In genomic region chr12:18502422-18502821, GRCh38 we compare ENCODE assay signal across 33 cellular contexts.
DNase-seq lines count a peak whose midpoint lies in the region; ATAC-seq, FAIRE-seq and TF ChIP-seq lines count a peak whose summit lies in the region.
"Had no signal": no experiment of that assay in that cellular context is flagged by ENCODE, and none has a peak within 500 bp of the region (broad histone marks: within the 10 kb centered on the region; RNA-seq: fewer than 3 reads in every experiment).

No MANE protein-coding gene starts in this region.

- POLR2A ChIA-PET in HepG2 (lab: Yijun Ruan, JAX) = no interaction called here
- POLR2A ChIA-PET in PC-9 (lab: Charles Lee; ENCODE audit: unreplicated experiment) = no interaction called here

- no peak overlapping the region for H2AK5ac ChIP-seq in trophoblast cell (ENCODE audit: low read length)

- no peak overlapping the region for H3K18ac ChIP-seq in trophoblast cell (ENCODE audit: low read length)

- H3K23ac ChIP-seq in trophoblast cell (ENCODE audit: low read length) = no peak overlapping the region

- H2BK5ac ChIP-seq in trophoblast cell (ENCODE audit: low read depth, low read length, poor library complexity) = no peak overlapping the region

- CTCF ChIA-PET in HepG2 (lab: Yijun Ruan, JAX; ENCODE audit: low intra/inter-chr PET ratio, low total read pairs) = no interaction called here
- CTCF ChIA-PET in PC-9 (lab: Charles Lee) = no interaction called here

- ATAC-seq in HepG2 (peak; percentile 44; the same call in 2 of the 3 replicates), right lobe of liver (no peak)
- ATAC-seq: activated CD8-positive, alpha-beta memory T cell treated with anti-CD3 and anti-CD28 coated beads, Interleukin-2, amount 10 ng/mL, durations not matched to agents 7 days and 5 days; activated T-cell treated with anti-CD3 and anti-CD28 coated beads, Interleukin-2, amount 50 U/mL, for 72 hours; left lung; natural killer cell; SK-N-SH treated with all-trans-retinoic acid at 6 μM for 48 hours; stimulated activated memory B cell treated with anti-CD40 and anti-IgM and Interleukin-4, amounts not matched to agents 10 μg/mL and 1 μg/mL and 100 μg/mL, for 72 hours had no signal

- TF ChIP-seq CTCF in HepG2 (CRISPR knock-in tag; IDR thresholded peaks at IDR 0.05) (no peak), right lobe of liver (IDR thresholded peaks at IDR 0.05) (no peak), GM20000 (IDR thresholded peaks at IDR 0.05; ENCODE audit: extremely low read depth, missing control alignments) (no peak), PC-9 (conservative IDR thresholded peaks at IDR 0.05) (no peak)

- H2AFZ ChIP-seq in HepG2 (ENCODE audit: low read length) = no peak overlapping the region
- H2AFZ ChIP-seq in trophoblast cell (ENCODE audit: insufficient read depth, low read length, poor library complexity) = no peak overlapping the region
- H2AFZ ChIP-seq in PC-9 = no peak overlapping the region

- H4K8ac ChIP-seq in trophoblast cell (ENCODE audit: low read depth, low read length) = no peak overlapping the region

- TF ChIP-seq POLR2A in HepG2 (IDR thresholded peaks at IDR 0.05; ENCODE audit: insufficient read depth in 1 of 2, low read depth in 2 of 2, low read length in 2 of 2) (no peak), right lobe of liver (IDR thresholded peaks at IDR 0.05) (no peak)

- TF ChIP-seq RAD21 in HepG2 (CRISPR knock-in tag; IDR thresholded peaks at IDR 0.05) = no peak

- H3K14ac ChIP-seq in trophoblast cell (ENCODE audit: low read length) = no peak overlapping the region

- no peak overlapping the region for H3K9ac ChIP-seq in HepG2 (ENCODE audit: insufficient read depth, low read depth, low read length)
- no peak overlapping the region for H3K9ac ChIP-seq in trophoblast cell (ENCODE audit: low read length)

- H3K4me1 ChIP-seq in HepG2 (ENCODE audit: insufficient read depth, low read length) = peaks cover 9% of the 10 kb centered on the region; the same call in 1 of the 2 replicates
- no peaks in the 10 kb centered on the region for H3K4me1 ChIP-seq in right lobe of liver
- H3K4me1 ChIP-seq in trophoblast cell (ENCODE audit: control insufficient read depth in 1 of 2, insufficient read depth in 2 of 2, low read length in 2 of 2) = no peaks in the 10 kb centered on the region
- no peaks in the 10 kb centered on the region for H3K4me1 ChIP-seq in PC-9 (replicated peaks; ENCODE audit: insufficient read depth)
- H3K4me1 ChIP-seq: left lung, suprapubic skin had no signal

- no peak overlapping the region for H3K27ac ChIP-seq in HepG2 (ENCODE audit: extremely low read length, insufficient read depth, low read length)
- H3K27ac ChIP-seq in right lobe of liver = no peak overlapping the region
- no peak overlapping the region for H3K27ac ChIP-seq in trophoblast cell (ENCODE audit: low read depth, low read length)
- H3K27ac ChIP-seq in PC-9 = no peak overlapping the region
- H3K27ac ChIP-seq: esophagus muscularis mucosa, left lung, RWPE1, suprapubic skin, VCaP had no signal

- H3K4me2 ChIP-seq in HepG2 (ENCODE audit: low read depth, low read length) (no peak overlapping the region), trophoblast cell (ENCODE audit: low read length) (no peak overlapping the region), PC-9 (no peak overlapping the region)

- H4K20me1 ChIP-seq in HepG2 (ENCODE audit: insufficient read depth, low read length) (no peaks in the 10 kb centered on the region), PC-9 (ENCODE audit: insufficient read depth) (no peaks in the 10 kb centered on the region)

- H3K4ac ChIP-seq in trophoblast cell (ENCODE audit: low read depth, low read length) = no peak overlapping the region

- H3K79me2 ChIP-seq in HepG2 (ENCODE audit: insufficient read depth, low read length) = no peaks in the 10 kb centered on the region
- H3K79me2 ChIP-seq in trophoblast cell (ENCODE audit: control insufficient read depth, insufficient read depth, low read length, poor library complexity) = no peaks in the 10 kb centered on the region
- no peaks in the 10 kb centered on the region for H3K79me2 ChIP-seq in PC-9 (ENCODE audit: low read depth)

- no peaks in the 10 kb centered on the region for H3K79me1 ChIP-seq in trophoblast cell (ENCODE audit: low read length)

- H3K36me3 ChIP-seq in HepG2 (replicated peaks in 1 of 2; ENCODE audit: control insufficient read depth in 1 of 2, insufficient read depth in 2 of 2, low read length in 2 of 2) (no peaks in the 10 kb centered on the region), right lobe of liver (peaks cover 0 to 20% (median 3%) of the 10 kb centered on the region in 4 donors), trophoblast cell (ENCODE audit: control insufficient read depth in 1 of 2, insufficient read depth in 2 of 2, low read length in 2 of 2) (no peaks in the 10 kb centered on the region), PC-9 (ENCODE audit: low read depth) (no peaks in the 10 kb centered on the region)
- H3K36me3 ChIP-seq: esophagus muscularis mucosa, left lung had no signal

- no peak overlapping the region for H2BK120ac ChIP-seq in trophoblast cell (ENCODE audit: insufficient read depth, low read length, poor library complexity)

- WGBS in HepG2 (ENCODE audit: low lambda C conversion rate) = 13% methylated on average over 6 of the region's 6 CpGs
- 91% methylated on average over 6 of the region's 6 CpGs for WGBS in right lobe of liver (ENCODE audit: insufficient coverage, low coverage, low lambda C conversion rate, missing lambda C conversion rate)
- no CpG with 5 or more reads among the region's 6 CpGs for WGBS in trophoblast cell (ENCODE audit: extremely low coverage, insufficient coverage, insufficient read length)

- in situ Hi-C loops in HepG2 (cut with HindIII; ENCODE audit: extremely low pct_ligation_motif_present, low pct_unique_long_range_greater_than_20kb) = no loop called here

- no peak overlapping the region for H4K91ac ChIP-seq in trophoblast cell (ENCODE audit: low read depth, low read length)

- no peak overlapping the region for H2BK12ac ChIP-seq in trophoblast cell (ENCODE audit: low read length)

- TF ChIP-seq EP300 in HepG2 (IDR thresholded peaks at IDR 0.05; ENCODE audit: low read depth in 2 of 2, low read length in 2 of 2) = no peak
- no peak for TF ChIP-seq EP300 in HepG2 (CRISPR knock-in tag; IDR thresholded peaks at IDR 0.05; ENCODE audit: borderline replicate concordance)

- BruUV-seq in HepG2 (replicated peaks; lab: Mats Ljungman, UMichigan) (no TSS peak), PC-9 (replicated peaks; lab: Mats Ljungman, UMichigan) (no TSS peak)

- H3K9me3 ChIP-seq in HepG2 (ENCODE audit: low read length) (no peaks in the 10 kb centered on the region), right lobe of liver (no peaks in the 10 kb centered on the region), trophoblast cell (ENCODE audit: insufficient read depth, low read depth, low read length) (peaks cover 2% of the 10 kb centered on the region), PC-9 (ENCODE audit: insufficient read depth, low read depth) (no peaks in the 10 kb centered on the region)
- H3K9me3 ChIP-seq: esophagus muscularis mucosa, left lung, suprapubic skin had no signal

- FAIRE-seq in HepG2 (lab: Jason Lieb, UNC) = no peak
- FAIRE-seq: A204.1, bronchial epithelial cell, frontal cortex had no signal

- peak; percentile 1 for DNase-seq in HepG2 (ENCODE audit: low spot score)
- DNase-seq in right lobe of liver = no peak
- peak; percentile 87 to 91 for DNase-seq in NCI-H1930 (lab: John Stamatoyannopoulos, UW)
- peak; percentile 93 for DNase-seq in NCI-H748 (lab: John Stamatoyannopoulos, UW; ENCODE audit: unreplicated experiment)
- no peak for DNase-seq in trophoblast cell
- DNase-seq in stimulated activated CD4-positive, alpha-beta T cell treated with anti-CD3 and anti-CD28 coated beads, Interleukin-2, amount 100 ng/mL, for 48 hours = no peak
- DNase-seq in GM20000 (ENCODE audit: low spot score) = no peak
- DNase-seq in PC-9 = no peak
- DNase-seq: activated CD4-positive, alpha-beta T cell treated with anti-CD3 and anti-CD28 coated beads, Interleukin-2, amount 10 ng/mL, durations not matched to agents 24 days and 14 days; activated CD8-positive, alpha-beta memory T cell treated with anti-CD3 and anti-CD28 coated beads, Interleukin-2, amount 10 ng/mL, durations not matched to agents 7 days and 5 days; activated naive CD4-positive, alpha-beta T cell treated with Interleukin-2 at 50 U/mL for 16 hours; activated T-cell treated with anti-CD3 and anti-CD28 coated beads, Interleukin-2, amount 50 U/mL, for 72 hours; AML-193; CD4-positive, alpha-beta memory T cell; cortex of kidney; DND-41; H9; hypothalamus; Kasumi-1; left lung; midbrain; MV-4-11; natural killer cell; NCI-H446 had no signal

- no peaks in the 10 kb centered on the region for H3K27me3 ChIP-seq in HepG2 (ENCODE audit: control insufficient read depth in 1 of 2, insufficient read depth in 2 of 2, low read length in 2 of 2)
- no peaks in the 10 kb centered on the region for H3K27me3 ChIP-seq in right lobe of liver
- no peaks in the 10 kb centered on the region for H3K27me3 ChIP-seq in trophoblast cell (ENCODE audit: insufficient read depth, low read length)
- no peaks in the 10 kb centered on the region for H3K27me3 ChIP-seq in PC-9 (ENCODE audit: insufficient read depth, low read depth)
- H3K27me3 ChIP-seq: esophagus muscularis mucosa, left lung, suprapubic skin had no signal

- no peaks in the 10 kb centered on the region for H3F3A ChIP-seq in PC-9 (ENCODE audit: insufficient read depth, low read depth)

- intact Hi-C loops in HepG2 (cut with micrococcal nuclease; ENCODE audit: unreplicated experiment) = no loop called here
- intact Hi-C loops in right lobe of liver (cut with DNase I) = no loop called here
- intact Hi-C loops in PC-9 (cut with micrococcal nuclease; ENCODE audit: unreplicated experiment) = no loop called here

- no peak overlapping the region for H4K12ac ChIP-seq in trophoblast cell (ENCODE audit: low read depth, low read length)

- H3K4me3 ChIP-seq in HepG2 (replicated peaks in 1 of 3; ENCODE audit: insufficient read depth in 1 of 3, low read depth in 2 of 3, low read length in 3 of 3) = no peak overlapping the region
- no peak overlapping the region for H3K4me3 ChIP-seq in right lobe of liver
- no peak overlapping the region for H3K4me3 ChIP-seq in trophoblast cell (ENCODE audit: low read depth, low read length)
- no peak overlapping the region for H3K4me3 ChIP-seq in PC-9
- H3K4me3 ChIP-seq: esophagus muscularis mucosa, left lung, suprapubic skin had no signal

- H3K9me2 ChIP-seq in PC-9 (ENCODE audit: insufficient read depth) = no peaks in the 10 kb centered on the region

TF ChIP-seq in HepG2, 621 proteins besides CTCF, POLR2A, EP300 and RAD21 (continues in another document):
- TF ChIP-seq ZNF546 (CRISPR knock-in tag; conservative IDR thresholded peaks at IDR 0.05) = no peak
- no peak for TF ChIP-seq SOX13 (IDR thresholded peaks at IDR 0.05)
- TF ChIP-seq SOX13 (CRISPR knock-in tag; conservative IDR thresholded peaks at IDR 0.05 in 1 of 2, IDR thresholded peaks at IDR 0.05 in 1 of 2) = peak in 1 of 2 experiments; percentile 43; a peak in 1 of 4 replicates

Comparison
In these comparisons a context has a peak if more than half of its experiments do, and no peak if none do; other contexts are left out.
1. DNase-seq: peak in HepG2 (single experiment), NCI-H1930 (2 of 2) and NCI-H748 (single experiment); none in right lobe of liver (0 of 3), trophoblast cell (0 of 2), stimulated activated CD4-positive, alpha-beta T cell treated with anti-CD3 and anti-CD28 coated beads, Interleukin-2, amount 100 ng/mL, for 48 hours (0 of 2), GM20000 (single experiment) and PC-9 (0 of 2).